In the genomic region with DNA sequence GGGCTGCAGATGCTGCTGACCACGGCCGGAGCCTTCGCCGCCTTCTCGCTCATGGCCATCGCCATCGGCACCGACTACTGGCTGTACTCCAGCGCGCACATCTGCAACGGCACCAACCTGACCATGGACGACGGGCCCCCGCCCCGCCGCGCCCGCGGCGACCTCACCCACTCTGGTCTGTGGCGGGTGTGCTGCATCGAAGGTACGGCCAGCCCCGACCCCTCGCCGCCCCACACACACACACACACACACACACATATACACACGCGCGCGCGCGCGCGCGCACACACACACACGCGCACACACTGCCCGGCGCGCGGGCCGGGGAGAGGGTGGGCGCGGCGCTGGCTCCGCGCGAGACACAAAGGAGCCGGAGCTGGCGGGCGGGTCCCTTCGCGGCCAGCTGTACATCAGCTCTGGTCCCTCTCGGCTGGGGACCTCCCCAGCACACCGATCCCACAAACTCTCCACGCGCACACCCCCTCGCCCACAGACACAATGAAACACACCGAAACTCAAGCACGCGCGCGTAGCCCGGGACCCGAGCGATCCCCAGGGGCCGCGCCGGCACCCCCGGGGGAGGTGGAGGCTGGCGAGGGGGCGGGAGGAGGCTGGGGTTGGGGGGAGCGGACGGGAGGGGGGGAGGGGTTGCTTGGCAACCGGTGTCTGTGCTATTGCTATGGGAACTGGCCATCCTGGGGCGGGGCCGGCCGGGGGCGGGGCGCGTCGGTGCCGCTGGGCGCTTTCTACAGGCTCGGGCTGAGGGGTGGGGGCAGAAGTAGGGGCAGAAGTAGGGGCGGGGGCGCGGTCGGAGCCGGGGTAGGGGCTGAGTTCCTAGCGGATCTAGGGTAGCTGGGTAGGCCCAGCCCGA, we compare ENCODE assay signal across 9 cellular contexts. TPM values are rescaled to one million over a fixed set of nuclear protein-coding genes. Genes with fewer than 3 reads are reported as not detected.
DNase-seq lines count a peak whose midpoint lies in the region; ATAC-seq lines count a peak whose summit lies in the region.
"Had no signal": no experiment of that assay in that cellular context is flagged by ENCODE, and none has a peak within 500 bp of the region (broad histone marks: within the 10 kb centered on the region; RNA-seq: fewer than 3 reads in every experiment).

No MANE protein-coding gene starts in this region.

- intact Hi-C loops in left ventricle myocardium superior (cut with micrococcal nuclease) = no loop called here

- H3K4me3 ChIP-seq in HUES48 (ENCODE audit: low read depth, low read length) (peak overlapping the region; percentile 77), skeletal muscle tissue (ENCODE audit: low read length in 3 of 3) (peak overlapping the region; percentile 52 to 68 (median 62))

- H3K9ac ChIP-seq in HUES48 (ENCODE audit: low read depth, low read length) = no peak overlapping the region
- no peak overlapping the region for H3K9ac ChIP-seq in skeletal muscle tissue (ENCODE audit: low read depth in 1 of 3, low read length in 3 of 3)

- no peak overlapping the region for H3K27ac Mint-ChIP-seq in activated T-helper 17 cell treated with anti-CD3 and anti-CD28 coated beads, Interleukin-2, amount 50 U/mL, for 72 hours

- H3K9me3 Mint-ChIP-seq in activated T-helper 17 cell treated with anti-CD3 and anti-CD28 coated beads, Interleukin-2, amount 50 U/mL, for 72 hours = no peaks in the 10 kb centered on the region

- H3K27me3 Mint-ChIP-seq in activated T-helper 17 cell treated with anti-CD3 and anti-CD28 coated beads, Interleukin-2, amount 50 U/mL, for 72 hours = peaks cover 53% of the 10 kb centered on the region

- H3K27ac ChIP-seq in HUES48 (ENCODE audit: low read depth, low read length) = no peak overlapping the region
- H3K27ac ChIP-seq in skeletal muscle tissue (ENCODE audit: low read depth, low read length) = no peak overlapping the region

- H3K4me1 ChIP-seq in HUES48 (ENCODE audit: control insufficient read depth, insufficient read depth, low read length) (peaks cover 13% of the 10 kb centered on the region), skeletal muscle tissue (ENCODE audit: control insufficient read depth in 3 of 3, insufficient read depth in 3 of 3, low read length in 3 of 3) (peaks cover 12 to 23% (median 20%) of the 10 kb centered on the region in 3 donors)

- no peaks in the 10 kb centered on the region for H3K9me3 ChIP-seq in HUES48 (ENCODE audit: control insufficient read depth, insufficient read depth, low read length)
- no peaks in the 10 kb centered on the region for H3K9me3 ChIP-seq in skeletal muscle tissue (ENCODE audit: control insufficient read depth in 3 of 3, low read length in 3 of 3)

- H3K4me3 Mint-ChIP-seq in activated T-helper 17 cell treated with anti-CD3 and anti-CD28 coated beads, Interleukin-2, amount 50 U/mL, for 72 hours = peak overlapping the region; percentile 49

- peak; percentile 55 for DNase-seq in AG20443 (ENCODE audit: low spot score)
- peak; percentile 37 for DNase-seq in left ventricle myocardium superior
- no peak for DNase-seq in T-helper 1 cell

- no peaks in the 10 kb centered on the region for H3K36me3 ChIP-seq in HUES48 (ENCODE audit: control insufficient read depth, insufficient read depth, low read length)
- no peaks in the 10 kb centered on the region for H3K36me3 ChIP-seq in skeletal muscle tissue (ENCODE audit: control insufficient read depth in 3 of 3, insufficient read depth in 3 of 3, low read length in 3 of 3)

- no peaks in the 10 kb centered on the region for H3K36me3 Mint-ChIP-seq in activated T-helper 17 cell treated with anti-CD3 and anti-CD28 coated beads, Interleukin-2, amount 50 U/mL, for 72 hours (ENCODE audit: low read depth)

- H3K27me3 ChIP-seq in HUES48 (ENCODE audit: control insufficient read depth, insufficient read depth, low read length) (peaks cover 54% of the 10 kb centered on the region), skeletal muscle tissue (ENCODE audit: control insufficient read depth in 3 of 3, insufficient read depth in 3 of 3, low read length in 3 of 3) (peaks cover 54 to 62% (median 57%) of the 10 kb centered on the region in 3 donors)

- no peaks in the 10 kb centered on the region for H3K4me1 Mint-ChIP-seq in activated T-helper 17 cell treated with anti-CD3 and anti-CD28 coated beads, Interleukin-2, amount 50 U/mL, for 72 hours

- ATAC-seq in activated T-helper 17 cell treated with anti-CD3 and anti-CD28 coated beads, Interleukin-2, amount 50 U/mL, for 72 hours (replicated peaks) = no peak
- ATAC-seq in left ventricle myocardium superior (peak; percentile 18), HG03039 (IDR thresholded peaks at IDR 0.05; ENCODE audit: unreplicated experiment) (no peak), HG03108 (IDR thresholded peaks at IDR 0.05; ENCODE audit: unreplicated experiment) (no peak)

RNA-seq across cellular contexts. Expression of a gene that starts 0.7 kb away (rescaled TPM):
- total RNA-seq in activated T-helper 17 cell treated with anti-CD3 and anti-CD28 coated beads, Interleukin-2, amount 50 U/mL, for 72 hours = not detected
- total RNA-seq in left ventricle myocardium superior = not detected
- 1.6 TPM for total RNA-seq in skeletal muscle tissue
- total RNA-seq: dermis microvascular lymphatic vessel endothelial cell had no signal

Comparison
In these comparisons a context has a peak if more than half of its experiments do, and no peak if none do; other contexts are left out.
1. DNase-seq: peak in AG20443 (single experiment) and left ventricle myocardium superior (single experiment); none in T-helper 1 cell (0 of 5).